Comparison of ENCODE assay signal across 20 cellular contexts in the genomic region with DNA sequence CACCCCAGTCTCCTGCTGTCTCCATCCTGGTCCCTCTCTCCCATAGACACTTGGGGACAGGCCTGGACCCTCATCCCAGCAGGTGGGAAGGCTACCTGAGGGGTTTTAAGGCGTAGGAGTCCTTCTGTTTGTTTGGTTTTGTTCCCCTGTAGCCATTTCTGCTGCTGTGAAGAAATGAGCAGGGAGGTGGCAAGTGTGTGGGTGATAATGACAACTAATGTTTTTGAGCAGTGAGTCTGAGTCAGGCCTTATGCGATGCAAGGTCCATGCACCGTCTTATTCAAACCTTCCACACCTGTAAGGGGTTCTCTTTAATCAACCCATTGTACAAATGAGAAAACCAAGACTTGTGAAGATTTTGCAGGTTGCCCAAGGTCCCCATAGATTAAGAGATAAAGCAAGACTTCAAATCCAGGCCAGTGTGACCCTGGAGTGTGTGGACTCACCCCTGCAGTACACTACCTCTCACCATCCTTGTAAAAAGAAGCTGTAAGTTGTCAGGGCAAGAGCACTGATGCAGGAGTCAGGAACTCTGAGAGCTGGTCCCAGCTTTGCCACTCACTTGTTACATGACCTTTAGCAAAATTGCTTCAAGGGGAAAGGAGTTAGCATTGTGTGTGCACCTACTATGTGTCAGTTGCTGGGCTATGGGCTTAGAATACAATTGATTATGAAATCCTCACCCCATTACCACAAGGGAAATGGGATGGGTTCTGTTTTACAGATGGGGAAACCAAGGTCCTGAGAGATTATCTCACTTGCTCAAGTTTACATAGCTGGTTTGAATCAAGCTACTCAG. TPM values are rescaled to one million over a fixed set of nuclear protein-coding genes. Genes with fewer than 3 reads are reported as not detected.
"Had no signal": no experiment of that assay in that cellular context is flagged by ENCODE, and none has a peak within 500 bp of the region (broad histone marks: within the 10 kb centered on the region; RNA-seq: fewer than 3 reads in every experiment).

No MANE protein-coding gene starts in this region.

- H3K27me3 ChIP-seq: adrenal gland had no signal

- H3K4me3 ChIP-seq: adrenal gland had no signal

- H3K4me3 Mint-ChIP-seq: activated CD8-positive, alpha-beta T cell treated with anti-CD3 and anti-CD28 coated beads, Interleukin-2, amount 10 ng/mL, durations not matched to agents 7 days and 5 days; activated naive CD4-positive, alpha-beta T cell treated with anti-CD3 and anti-CD28 coated beads for 36 hours; activated naive CD8-positive, alpha-beta T cell; activated T-cell treated with anti-CD3 and anti-CD28 coated beads, Interleukin-2, amount 50 U/mL, for 24 hours; T-helper 17 cell; WTC11 had no signal

- H3K36me3 ChIP-seq: adrenal gland had no signal

- H3K27me3 Mint-ChIP-seq: activated naive CD8-positive, alpha-beta T cell; activated T-cell treated with anti-CD3 and anti-CD28 coated beads, Interleukin-2, amount 50 U/mL, for 24 hours had no signal

- H3K9me3 ChIP-seq: adrenal gland had no signal

- H3K27ac ChIP-seq: KMS-11 had no signal

- H3K4me2 ChIP-seq: KMS-11 had no signal

- H3K9ac ChIP-seq: KMS-11 had no signal

- H3K36me3 Mint-ChIP-seq: WTC11 had no signal

- DNase-seq: activated CD4-positive, CD25-positive, alpha-beta regulatory T cell treated with anti-CD3 and anti-CD28 coated beads, Interleukin-2, amount 50 U/mL, for 72 hours; activated gamma-delta T cell; adrenal gland; cerebellar nuclear complex; NCI-H1092; NCI-H1930; NCI-H2171; NCI-H2227 treated with DMSO at 0.1 percent for 48 hours; NCI-H446 treated with DMSO at 0.1 percent for 48 hours; SIG-M5; T-helper 17 cell; T-helper 9 cell had no signal

- H3K27ac Mint-ChIP-seq: activated naive CD4-positive, alpha-beta T cell treated with anti-CD3 and anti-CD28 coated beads for 36 hours; activated T-cell treated with anti-CD3 and anti-CD28 coated beads, Interleukin-2, amount 50 U/mL, for 24 hours; WTC11 had no signal

- H3K9me3 Mint-ChIP-seq: activated naive CD4-positive, alpha-beta T cell treated with anti-CD3 and anti-CD28 coated beads for 36 hours; activated T-cell treated with anti-CD3 and anti-CD28 coated beads, Interleukin-2, amount 50 U/mL, for 24 hours; WTC11 had no signal

RNA-seq across cellular contexts. Expression of gene PCDH12, which starts 7.6 kb away (rescaled TPM):
- total RNA-seq: MCF 10A, RPMI7951 had no signal
